8 cellular contexts compared by ENCODE assay signal in the genomic region with DNA sequence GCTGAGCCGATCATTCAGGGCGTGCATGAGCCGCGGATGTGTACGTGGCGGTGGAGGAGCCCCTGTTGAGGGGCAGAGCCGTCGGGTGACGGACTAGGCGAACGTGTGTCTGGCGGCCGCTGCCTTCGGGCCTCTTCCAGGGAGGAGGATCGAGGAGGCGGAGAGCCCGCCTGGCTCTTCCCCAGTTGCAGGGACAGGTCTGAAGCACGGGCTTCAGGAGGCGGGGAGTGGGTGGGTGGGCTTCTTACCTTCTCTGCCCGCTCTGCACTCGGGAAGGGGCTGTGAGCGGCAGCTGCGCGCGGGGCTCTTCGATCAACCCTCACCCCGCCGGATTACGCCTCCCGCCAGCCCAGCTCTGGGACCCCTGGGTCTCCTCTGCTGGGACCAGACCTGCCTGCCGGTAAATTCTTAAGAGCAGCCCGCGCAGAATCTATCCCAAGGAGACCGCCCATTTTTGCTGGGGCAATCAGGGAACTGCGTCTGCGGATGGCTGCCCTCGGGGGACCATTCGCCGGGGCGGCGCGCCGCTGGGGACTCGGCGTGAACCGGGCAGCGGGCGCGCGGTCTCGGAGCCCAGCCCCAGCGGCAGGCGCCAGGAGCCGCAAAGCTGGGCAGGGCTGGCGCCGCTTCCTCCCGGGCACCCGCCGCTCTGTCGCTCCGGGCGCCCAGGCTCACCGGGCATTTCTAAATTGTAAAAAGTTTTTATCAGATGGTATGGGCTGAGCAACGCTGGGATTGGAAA. TPM values are rescaled to one million over a fixed set of nuclear protein-coding genes. Genes with fewer than 3 reads are reported as not detected.
A peak's percentile ranks its signal among the peaks of the same experiment; 100 is the strongest.
DNase-seq lines count a peak whose midpoint lies in the region; ATAC-seq and TF ChIP-seq lines count a peak whose summit lies in the region.

No MANE protein-coding gene starts in this region.

- POLR2A ChIA-PET in HEK293 (lab: Yijun Ruan, JAX) (no interaction called here), activated B cell treated with CpG ODN at 0.5 μM for 24 hours (lab: Charles Lee) (interaction anchor here (0.6 to 8.3 kb wide), 45 partner anchors 9 to 735 kb away, joined by 3 to 127 read pairs (median 5); a partner anchor contains a TSS)

- H3K9me3 ChIP-seq in HEK293 (ENCODE audit: control insufficient read depth, insufficient read depth, low read depth, low read length) (no peaks in the 10 kb centered on the region), mononuclear cell (ENCODE audit: low read depth, low read length) (no peaks in the 10 kb centered on the region), thoracic aorta (no peaks in the 10 kb centered on the region)
- H3K9me3 ChIP-seq in effector memory CD4-positive, alpha-beta T cell (ENCODE audit: control insufficient read depth, low read length) = no peaks in the 10 kb centered on the region

- CTCF ChIA-PET in HEK293 (lab: Yijun Ruan, JAX) (interaction anchor here (0.6 to 1.5 kb wide), 11 partner anchors 9 to 330 kb away, joined by 3 to 7 read pairs (median 4); a partner anchor contains a TSS), activated B cell treated with CpG ODN at 0.5 μM for 24 hours (lab: Charles Lee) (interaction anchor here (0.6 to 5.3 kb wide), 33 partner anchors 9 to 174 kb away, joined by 3 to 38 read pairs (median 5); a partner anchor contains a TSS)

- H3K27me3 ChIP-seq in effector memory CD4-positive, alpha-beta T cell (replicated peaks; ENCODE audit: control insufficient read depth, insufficient read depth, low read length, poor library complexity, severe bottlenecking) = no peaks in the 10 kb centered on the region
- H3K27me3 ChIP-seq in mononuclear cell (ENCODE audit: insufficient read depth, low read length) (no peaks in the 10 kb centered on the region), thoracic aorta (replicated peaks; ENCODE audit: insufficient read depth) (no peaks in the 10 kb centered on the region)

- TF ChIP-seq CTCF in GM12865 (IDR thresholded peaks at IDR 0.05; ENCODE audit: insufficient read depth, low read depth, low read length, missing control alignments) (no peak), HEK293 (tag by site-specific recombination; IDR thresholded peaks at IDR 0.05) (no peak), activated B cell treated with CpG ODN at 0.5 μM for 24 hours (IDR thresholded peaks at IDR 0.05) (no peak), thoracic aorta (IDR thresholded peaks at IDR 0.05) (no peak)

- H3K36me3 ChIP-seq in HEK293 (ENCODE audit: control insufficient read depth in 2 of 2, insufficient read depth in 1 of 2, low read length in 2 of 2) (no peaks in the 10 kb centered on the region), thoracic aorta (no peaks in the 10 kb centered on the region)
- peaks cover 8% of the 10 kb centered on the region for H3K36me3 ChIP-seq in effector memory CD4-positive, alpha-beta T cell (ENCODE audit: control insufficient read depth, insufficient read depth, low read length)

- H3K4me1 Mint-ChIP-seq in activated B cell treated with CpG ODN at 0.5 μM for 24 hours = peaks cover 70% of the 10 kb centered on the region

- peaks cover 50% of the 10 kb centered on the region for H3K36me3 Mint-ChIP-seq in activated B cell treated with CpG ODN at 0.5 μM for 24 hours (ENCODE audit: low read depth)

- H3K27ac ChIP-seq in HEK293 (ENCODE audit: extremely low read depth, low read depth, low read length) = peak overlapping the region; percentile 66
- peak overlapping the region; percentile 81 for H3K27ac ChIP-seq in effector memory CD4-positive, alpha-beta T cell (ENCODE audit: insufficient read depth, low read length, poor library complexity, severe bottlenecking)
- H3K27ac ChIP-seq in thoracic aorta = no peak overlapping the region

- H3K4me3 ChIP-seq in GM12865 (ENCODE audit: low read depth, low read length) = peak overlapping the region; percentile 68
- peak overlapping the region; percentile 41 for H3K4me3 ChIP-seq in HEK293 (ENCODE audit: low read depth, low read length)
- H3K4me3 ChIP-seq in effector memory CD4-positive, alpha-beta T cell (ENCODE audit: insufficient read depth, low read depth, low read length, poor library complexity, severe bottlenecking) = peak overlapping the region; percentile 69
- peak overlapping the region; percentile 84 for H3K4me3 ChIP-seq in mononuclear cell (ENCODE audit: low read length)
- H3K4me3 ChIP-seq in thoracic aorta = peak overlapping the region; percentile 75

- ATAC-seq in activated B cell treated with CpG ODN at 0.5 μM for 24 hours (ENCODE audit: low read depth) (peak; percentile 49), thoracic aorta (ENCODE audit: insufficient number of reproducible peaks, low FRiP score, low read depth) (no peak)

- no peaks in the 10 kb centered on the region for H3K27me3 Mint-ChIP-seq in activated B cell treated with CpG ODN at 0.5 μM for 24 hours

- H3K27ac Mint-ChIP-seq in activated B cell treated with CpG ODN at 0.5 μM for 24 hours = peak overlapping the region; percentile 99

- H3K4me3 Mint-ChIP-seq in activated B cell treated with CpG ODN at 0.5 μM for 24 hours = peak overlapping the region; percentile 94

- intact Hi-C loops in activated B cell treated with CpG ODN at 0.5 μM for 24 hours (cut with micrococcal nuclease) = loop anchor here (1.0 to 10.0 kb wide), 12 partner anchors 15 to 1615 kb away; a partner anchor contains a TSS

- peak; percentile 61 for DNase-seq in GM12865 (ENCODE audit: low read depth)
- DNase-seq in NAMALWA (ENCODE audit: low spot score) = peak; percentile 61
- DNase-seq in activated B cell treated with CpG ODN at 0.5 μM for 24 hours = peak; percentile 71
- peak in 2 of 3 donors; percentile 24 for DNase-seq in effector memory CD4-positive, alpha-beta T cell
- no peak for DNase-seq in thoracic aorta (ENCODE audit: low spot score)
- DNase-seq in occipital lobe (lab: John Stamatoyannopoulos, UW) = no peak

- H3K4me1 ChIP-seq in HEK293 (ENCODE audit: control insufficient read depth, insufficient read depth, low read length) (no peaks in the 10 kb centered on the region), mononuclear cell (ENCODE audit: insufficient read depth, low read length) (peaks cover 63% of the 10 kb centered on the region), thoracic aorta (ENCODE audit: control insufficient read depth in 1 of 2, low read depth in 2 of 2) (no peaks in the 10 kb centered on the region)
- H3K4me1 ChIP-seq in effector memory CD4-positive, alpha-beta T cell (ENCODE audit: control insufficient read depth, insufficient read depth, low read length, poor library complexity, severe bottlenecking) = peaks cover 29% of the 10 kb centered on the region

- no peaks in the 10 kb centered on the region for H3K9me3 Mint-ChIP-seq in activated B cell treated with CpG ODN at 0.5 μM for 24 hours

TF ChIP-seq in HEK293, 187 proteins besides CTCF, POLR2A, EP300 and RAD21 (continues in another document):
- no peak for TF ChIP-seq ZNF792 (tag by site-specific recombination; IDR thresholded peaks at IDR 0.05)
- TF ChIP-seq ZNF23 (tag by site-specific recombination; IDR thresholded peaks at IDR 0.05; ENCODE audit: borderline replicate concordance) = no peak
- TF ChIP-seq ZNF391 (tag by site-specific recombination; IDR thresholded peaks at IDR 0.05; ENCODE audit: borderline replicate concordance, low read depth) = no peak
- TF ChIP-seq ZXDB (tag by site-specific recombination; IDR thresholded peaks at IDR 0.05) = no peak
- TF ChIP-seq EGR2 (tag by site-specific recombination; IDR thresholded peaks at IDR 0.05; ENCODE audit: low read depth) = no peak
- TF ChIP-seq, protein P1, sequence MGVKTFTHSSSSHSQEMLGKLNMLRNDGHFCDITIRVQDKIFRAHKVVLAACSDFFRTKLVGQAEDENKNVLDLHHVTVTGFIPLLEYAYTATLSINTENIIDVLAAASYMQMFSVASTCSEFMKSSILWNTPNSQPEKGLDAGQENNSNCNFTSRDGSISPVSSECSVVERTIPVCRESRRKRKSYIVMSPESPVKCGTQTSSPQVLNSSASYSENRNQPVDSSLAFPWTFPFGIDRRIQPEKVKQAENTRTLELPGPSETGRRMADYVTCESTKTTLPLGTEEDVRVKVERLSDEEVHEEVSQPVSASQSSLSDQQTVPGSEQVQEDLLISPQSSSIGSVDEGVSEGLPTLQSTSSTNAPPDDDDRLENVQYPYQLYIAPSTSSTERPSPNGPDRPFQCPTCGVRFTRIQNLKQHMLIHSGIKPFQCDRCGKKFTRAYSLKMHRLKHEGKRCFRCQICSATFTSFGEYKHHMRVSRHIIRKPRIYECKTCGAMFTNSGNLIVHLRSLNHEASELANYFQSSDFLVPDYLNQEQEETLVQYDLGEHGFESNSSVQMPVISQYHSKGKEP (tag by site-specific recombination; IDR thresholded peaks at IDR 0.05) = no peak
- TF ChIP-seq ZNF777 (tag by site-specific recombination; IDR thresholded peaks at IDR 0.05; ENCODE audit: borderline replicate concordance) = peak; percentile 49; the same call in 1 of the 2 replicates
- TF ChIP-seq ZNF324 (tag by site-specific recombination; IDR thresholded peaks at IDR 0.05) = no peak
- no peak for TF ChIP-seq ZNF529 (tag by site-specific recombination; IDR thresholded peaks at IDR 0.05; ENCODE audit: insufficient replicate concordance)
- no peak for TF ChIP-seq YY1 (tag by site-specific recombination; IDR thresholded peaks at IDR 0.05)
- TF ChIP-seq, protein P2, sequence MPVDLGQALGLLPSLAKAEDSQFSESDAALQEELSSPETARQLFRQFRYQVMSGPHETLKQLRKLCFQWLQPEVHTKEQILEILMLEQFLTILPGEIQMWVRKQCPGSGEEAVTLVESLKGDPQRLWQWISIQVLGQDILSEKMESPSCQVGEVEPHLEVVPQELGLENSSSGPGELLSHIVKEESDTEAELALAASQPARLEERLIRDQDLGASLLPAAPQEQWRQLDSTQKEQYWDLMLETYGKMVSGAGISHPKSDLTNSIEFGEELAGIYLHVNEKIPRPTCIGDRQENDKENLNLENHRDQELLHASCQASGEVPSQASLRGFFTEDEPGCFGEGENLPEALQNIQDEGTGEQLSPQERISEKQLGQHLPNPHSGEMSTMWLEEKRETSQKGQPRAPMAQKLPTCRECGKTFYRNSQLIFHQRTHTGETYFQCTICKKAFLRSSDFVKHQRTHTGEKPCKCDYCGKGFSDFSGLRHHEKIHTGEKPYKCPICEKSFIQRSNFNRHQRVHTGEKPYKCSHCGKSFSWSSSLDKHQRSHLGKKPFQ (tag by site-specific recombination; IDR thresholded peaks at IDR 0.05) = no peak
- no peak for TF ChIP-seq ZNF585B (tag by site-specific recombination; IDR thresholded peaks at IDR 0.05)
- TF ChIP-seq SETDB1 (IDR thresholded peaks at IDR 0.05; ENCODE audit: insufficient read length, low read length) = no peak
- no peak for TF ChIP-seq ZBTB17 (tag by site-specific recombination; IDR thresholded peaks at IDR 0.05)
- no peak for TF ChIP-seq ZNF19 (tag by site-specific recombination; IDR thresholded peaks at IDR 0.05; ENCODE audit: low read depth)
- no peak for TF ChIP-seq ZNF248 (tag by site-specific recombination; IDR thresholded peaks at IDR 0.05)
- TF ChIP-seq MEIS1 (CRISPR knock-in tag; IDR thresholded peaks at IDR 0.05; ENCODE audit: borderline replicate concordance) = no peak
- TF ChIP-seq ZNF621 (tag by site-specific recombination; IDR thresholded peaks at IDR 0.05) = no peak

RNA-seq across cellular contexts. Expression of a gene that starts 4.9 kb away (rescaled TPM):
- total RNA-seq in activated B cell treated with CpG ODN at 0.5 μM for 24 hours (142 and 153 TPM in 2 replicates), mononuclear cell (354 TPM), thoracic aorta (1 to 10 TPM in 1 of 2 donors, not detected in 1; 3.7 TPM), occipital lobe (1.4 TPM)

Comparison
In these comparisons a context has a peak if more than half of its experiments do, and no peak if none do; other contexts are left out.
1. DNase-seq: peak in GM12865 (single experiment), NAMALWA (single experiment), activated B cell treated with CpG ODN at 0.5 μM for 24 hours (single experiment) and effector memory CD4-positive, alpha-beta T cell (2 of 3); none in thoracic aorta (single experiment) and occipital lobe (single experiment).
2. H3K27ac ChIP-seq: peak in HEK293 (single experiment) and effector memory CD4-positive, alpha-beta T cell (single experiment); none in thoracic aorta (0 of 2).
3. RNA of a gene that starts 4.9 kb away (total RNA-seq): 354 TPM in mononuclear cell (single experiment) and 142 to 153 TPM in activated B cell treated with CpG ODN at 0.5 μM for 24 hours; 3.7 TPM in thoracic aorta and 1.4 TPM in occipital lobe (single experiment); every median in the first group is over 10 times any median in the second.
4. Peak in every context shown above with its lines, with median percentiles within 50 percentile points of each other: H3K4me3 ChIP-seq.